11 cellular contexts compared by ENCODE assay signal in genomic region chr10:117189557-117189956, GRCh38. TPM values are rescaled to one million over a fixed set of nuclear protein-coding genes. Genes with fewer than 3 reads are reported as not detected.
"Had no signal": no experiment of that assay in that cellular context is flagged by ENCODE, and none has a peak within 500 bp of the region (broad histone marks: within the 10 kb centered on the region; RNA-seq: fewer than 3 reads in every experiment).

No MANE protein-coding gene starts in this region.

- H3K27ac Mint-ChIP-seq: GM23338, H9, HFFc6 had no signal

- H3K9me3 Mint-ChIP-seq: HFFc6 had no signal

- FAIRE-seq: H1, H54 had no signal

- H3K4me3 Mint-ChIP-seq: GM23338, H9, HFFc6 had no signal

- DNase-seq: GM23248, GOT3, H7, H9, HCEC 1CT, HFFc6 had no signal

- H3K27ac ChIP-seq: GM23248 had no signal

- H3K36me3 ChIP-seq: HAP-1 had no signal

- H3K4me1 ChIP-seq: HAP-1 had no signal

- H3K9me3 ChIP-seq: HAP-1 had no signal

- H3K4me3 ChIP-seq: GM23248, GM23338, HAP-1 had no signal

RNA-seq across cellular contexts. Expression of gene KCNK18, which starts 7.7 kb away (rescaled TPM):
- total RNA-seq: GM23248, GM23338, H1, H4, H7, H9, HFFc6 had no signal
- polyA plus RNA-seq: GM23248, GM23338, H1 had no signal

RNA-seq across cellular contexts. Expression of gene SLC18A2, which starts 51.4 kb away (rescaled TPM):
- total RNA-seq: GM23248, HFFc6 had no signal

RNA-seq across cellular contexts. Expression of gene VAX1, which starts 51.5 kb away (rescaled TPM):
- total RNA-seq: GM23248, GM23338, H1, H4, H9, HFFc6 had no signal
- polyA plus RNA-seq: GM23248, GM23338, H1 had no signal
